8 cellular contexts compared by ENCODE assay signal in genomic region chr11:121452609-121453150, GRCh38.
DNase-seq lines count a peak whose midpoint lies in the region; ATAC-seq and TF ChIP-seq lines count a peak whose summit lies in the region.

SORL1-AS1 (minus strand) TSS chr11:121452967.

- H3K36me3 Mint-ChIP-seq in WTC11 = peaks cover 3% of the 10 kb centered on the region; the same call in 1 of the 2 replicates

- H3K4me1 ChIP-seq in colonic mucosa = no peaks in the 10 kb centered on the region
- H3K4me1 ChIP-seq in mucosa of rectum (ENCODE audit: control insufficient read depth in 2 of 2, insufficient read depth in 2 of 2, low read length in 2 of 2) = peaks cover 21 to 23% of the 10 kb centered on the region in 2 donors
- peaks cover 5% of the 10 kb centered on the region for H3K4me1 ChIP-seq in testis

- TF ChIP-seq POLR2A in testis (IDR thresholded peaks at IDR 0.05) = no peak

- H3K27me3 Mint-ChIP-seq in WTC11 (ENCODE audit: low read depth) = peaks cover 15% of the 10 kb centered on the region

- H3K27ac ChIP-seq in colonic mucosa (peak within 1 kb of the TSS; percentile 92), mucosa of rectum (ENCODE audit: low read depth in 2 of 2, low read length in 2 of 2) (peak within 1 kb of the TSS; percentile 86 to 93), testis (peak within 1 kb of the TSS; percentile 63 to 78)

- H3K9me3 ChIP-seq in colonic mucosa (no peaks in the 10 kb centered on the region), mucosa of rectum (ENCODE audit: control insufficient read depth in 2 of 2, low read length in 2 of 2) (no peaks in the 10 kb centered on the region), testis (no peaks in the 10 kb centered on the region)

- H3K9ac ChIP-seq in colonic mucosa (ENCODE audit: low read depth in 2 of 2, low read length in 2 of 2) = peak within 1 kb of the TSS; percentile 82 to 83
- H3K9ac ChIP-seq in mucosa of rectum (ENCODE audit: low read depth in 1 of 2, low read length in 2 of 2) = peak within 1 kb of the TSS; percentile 74 to 80

- TF ChIP-seq CTCF in WTC11 (IDR thresholded peaks at IDR 0.05) = no peak
- no peak for TF ChIP-seq CTCF in colonic mucosa (IDR thresholded peaks at IDR 0.05)
- no peak for TF ChIP-seq CTCF in testis (IDR thresholded peaks at IDR 0.05)

- H3K27me3 ChIP-seq in colonic mucosa (no peaks in the 10 kb centered on the region), mucosa of rectum (ENCODE audit: control insufficient read depth in 2 of 2, insufficient read depth in 2 of 2, low read length in 2 of 2) (no peaks in the 10 kb centered on the region), testis (no peaks in the 10 kb centered on the region)

- POLR2A ChIA-PET in WTC11 (lab: Charles Lee) = interaction anchor here (1.4 kb wide), 1 partner anchor 14 kb away, joined by 4 read pairs; no protein-coding TSS in a partner anchor

- peaks cover 82% of the 10 kb centered on the region for H3K4me1 Mint-ChIP-seq in WTC11

- no peak for DNase-seq in Right ventricle myocardium inferior (ENCODE audit: missing footprints)
- DNase-seq in cardiac septum (ENCODE audit: low spot score) = no peak
- no peak for DNase-seq in WTC11 (ENCODE audit: low spot score)
- peak; percentile 56 for DNase-seq in colonic mucosa
- DNase-seq in testis = peak; percentile 37
- no peak for DNase-seq in inferior parietal cortex (ENCODE audit: extremely low spot score)

- 2 to 4% methylated on average over 19 to 21 of the region's 21 CpGs for WGBS in testis, 2 donors

- H3K27ac Mint-ChIP-seq in WTC11 = peak within 1 kb of the TSS; percentile 87

- H3K36me3 ChIP-seq in colonic mucosa = no peaks in the 10 kb centered on the region
- H3K36me3 ChIP-seq in mucosa of rectum (ENCODE audit: control insufficient read depth in 2 of 2, insufficient read depth in 2 of 2, low read length in 2 of 2) = peaks cover 0 to 6% of the 10 kb centered on the region in 2 donors
- H3K36me3 ChIP-seq in testis (ENCODE audit: low read depth, missing control alignments) = no peaks in the 10 kb centered on the region

- peaks cover 4% of the 10 kb centered on the region for H3K9me3 Mint-ChIP-seq in WTC11

- ATAC-seq in Right ventricle myocardium inferior (peak; percentile 7), HG03521 (IDR thresholded peaks at IDR 0.05; ENCODE audit: unreplicated experiment) (peak; percentile 13), WTC11 (no peak)

- CTCF ChIA-PET in WTC11 (lab: Charles Lee) = interaction anchor here (0.6 to 2.5 kb wide), 9 partner anchors 9 to 138 kb away, joined by 3 to 8 read pairs (median 3); no protein-coding TSS in a partner anchor

- intact Hi-C loops in Right ventricle myocardium inferior (cut with DNase I) (loop anchor here (1.0 to 2.0 kb wide), 3 partner anchors 64 to 133 kb away; no protein-coding TSS in a partner anchor), cardiac septum (cut with DNase I) (loop anchor here (5.0 kb wide), 3 partner anchors 90 to 140 kb away; no protein-coding TSS in a partner anchor), colonic mucosa (cut with DNase I) (no loop called here), testis (cut with DNase I; ENCODE audit: low total_unique reads) (no loop called here)

- peak within 1 kb of the TSS; percentile 79 for H3K4me3 ChIP-seq in colonic mucosa
- H3K4me3 ChIP-seq in mucosa of rectum (ENCODE audit: low read length in 2 of 2) = peak within 1 kb of the TSS; percentile 83 to 89
- H3K4me3 ChIP-seq in testis = peak within 1 kb of the TSS; percentile 79 to 81

- peak within 1 kb of the TSS; percentile 96 for H3K4me3 Mint-ChIP-seq in WTC11

TF ChIP-seq in WTC11, 78 proteins besides CTCF, POLR2A, EP300 and RAD21:
- no peak for TF ChIP-seq ZNF532 (CRISPR knock-in tag; IDR thresholded peaks at IDR 0.05; ENCODE audit: borderline replicate concordance)
- peak; percentile 5; the same call in 1 of the 2 replicates for TF ChIP-seq TP53 (CRISPR knock-in tag; IDR thresholded peaks at IDR 0.05)

Comparison
In these comparisons a context has a peak if more than half of its experiments do, and no peak if none do; other contexts are left out.
1. DNase-seq: peak in colonic mucosa (single experiment) and testis (single experiment); none in Right ventricle myocardium inferior (single experiment), cardiac septum (single experiment), WTC11 (single experiment) and inferior parietal cortex (single experiment).
2. intact Hi-C loops: an anchor here in Right ventricle myocardium inferior (1.0 to 2.0 kb wide) and cardiac septum (5.0 kb wide); none called in colonic mucosa and testis.
3. Peak in every context shown above with its lines, with median percentiles within 50 percentile points of each other: H3K27ac ChIP-seq and H3K4me3 ChIP-seq.